In genomic region chr10:114458216-114458615, GRCh38 we compare ENCODE assay signal across 14 cellular contexts.
"Had no signal": no experiment of that assay in that cellular context is flagged by ENCODE, and none has a peak within 500 bp of the region (broad histone marks: within the 10 kb centered on the region; RNA-seq: fewer than 3 reads in every experiment).

No MANE protein-coding gene starts in this region.

- H3K9me3 ChIP-seq: esophagus muscularis mucosa, gastrocnemius medialis, heart right ventricle, mucosa of descending colon, psoas muscle, right lobe of liver, stomach had no signal

- H3K9me3 Mint-ChIP-seq: effector memory CD8-positive, alpha-beta T cell; natural killer cell treated with Interleukin-12 subunit alpha and Interleukin-12 subunit beta and Interleukin-15 and Interleukin-18, amount 100 ng/mL, for 72 hours; stimulated activated effector memory CD8-positive, alpha-beta T cell treated with anti-CD3 and anti-CD28 coated beads, Interleukin-12 subunit alpha, Interleukin-12 subunit beta, amount 100 ng/mL, for 72 hours had no signal

- FAIRE-seq: colon had no signal

- H3K27ac Mint-ChIP-seq: dendritic cell treated with granulocyte-macrophage colony-stimulating factor and Interleukin-4, amounts not matched to agents 40 ng/mL and 50 ng/mL, for 4 days; effector memory CD8-positive, alpha-beta T cell; stimulated activated effector memory CD8-positive, alpha-beta T cell treated with anti-CD3 and anti-CD28 coated beads, Interleukin-12 subunit alpha, Interleukin-12 subunit beta, amount 100 ng/mL, for 72 hours had no signal

- H3K27me3 Mint-ChIP-seq: effector memory CD8-positive, alpha-beta T cell; natural killer cell treated with Interleukin-12 subunit alpha and Interleukin-12 subunit beta and Interleukin-15 and Interleukin-18, amount 100 ng/mL, for 72 hours had no signal

- ATAC-seq: effector memory CD8-positive, alpha-beta T cell; gastrocnemius medialis had no signal

- H3K4me3 ChIP-seq: esophagus muscularis mucosa, gastrocnemius medialis, heart right ventricle, mucosa of descending colon, psoas muscle, right lobe of liver, stomach had no signal

- H3K4me1 Mint-ChIP-seq: stimulated activated effector memory CD8-positive, alpha-beta T cell treated with anti-CD3 and anti-CD28 coated beads, Interleukin-12 subunit alpha, Interleukin-12 subunit beta, amount 100 ng/mL, for 72 hours had no signal

- DNase-seq: effector memory CD8-positive, alpha-beta T cell; retina; right lobe of liver had no signal

- H3K27ac ChIP-seq: epithelial cell of prostate, esophagus muscularis mucosa, gastrocnemius medialis, heart right ventricle, psoas muscle, right lobe of liver, stomach had no signal

- H3K4me3 Mint-ChIP-seq: dendritic cell treated with granulocyte-macrophage colony-stimulating factor and Interleukin-4, amounts not matched to agents 40 ng/mL and 50 ng/mL, for 4 days; effector memory CD8-positive, alpha-beta T cell; natural killer cell treated with Interleukin-12 subunit alpha and Interleukin-12 subunit beta and Interleukin-15 and Interleukin-18, amount 100 ng/mL, for 72 hours; stimulated activated effector memory CD8-positive, alpha-beta T cell treated with anti-CD3 and anti-CD28 coated beads, Interleukin-12 subunit alpha, Interleukin-12 subunit beta, amount 100 ng/mL, for 72 hours had no signal

- H3K36me3 ChIP-seq: gastrocnemius medialis had no signal

- H3K36me3 Mint-ChIP-seq: natural killer cell treated with Interleukin-12 subunit alpha and Interleukin-12 subunit beta and Interleukin-15 and Interleukin-18, amount 100 ng/mL, for 72 hours had no signal

- H3K4me1 ChIP-seq: esophagus muscularis mucosa, gastrocnemius medialis, psoas muscle, right lobe of liver, stomach had no signal

- H3K27me3 ChIP-seq: esophagus muscularis mucosa, gastrocnemius medialis, heart right ventricle, right lobe of liver, stomach had no signal
